In genomic region chr22:27517361-27517760, GRCh38 we compare ENCODE assay signal across 29 cellular contexts.
"Had no signal": no experiment of that assay in that cellular context is flagged by ENCODE, and none has a peak within 500 bp of the region (broad histone marks: within the 10 kb centered on the region; RNA-seq: fewer than 3 reads in every experiment).

No MANE protein-coding gene starts in this region.

- H3K36me3 Mint-ChIP-seq: naive thymus-derived CD4-positive, alpha-beta T cell; natural killer cell treated with Interleukin-12 subunit alpha and Interleukin-12 subunit beta and Interleukin-15 and Interleukin-18, amount 100 ng/mL, for 72 hours; stimulated activated naive B cell treated with anti-CD40 and anti-IgM and Interleukin-4, amounts not matched to agents 10 μg/mL and 1 μg/mL and 100 μg/mL, for 72 hours had no signal

- H3K79me2 ChIP-seq: hepatocyte had no signal

- H3K4me2 ChIP-seq: hepatocyte had no signal

- H3K36me3 ChIP-seq: left ventricle myocardium inferior, pancreas, prostate gland, stomach, suprapubic skin, thoracic aorta, tibial artery, upper lobe of right lung, uterus had no signal

- H3K4me1 Mint-ChIP-seq: naive thymus-derived CD4-positive, alpha-beta T cell; stimulated activated naive B cell treated with anti-CD40 and anti-IgM and Interleukin-4, amounts not matched to agents 10 μg/mL and 1 μg/mL and 100 μg/mL, for 72 hours had no signal

- H2AFZ ChIP-seq: hepatocyte had no signal

- H3K4me3 Mint-ChIP-seq: naive thymus-derived CD4-positive, alpha-beta T cell; natural killer cell treated with Interleukin-12 subunit alpha and Interleukin-12 subunit beta and Interleukin-15 and Interleukin-18, amount 100 ng/mL, for 72 hours; stimulated activated naive B cell treated with anti-CD40 and anti-IgM and Interleukin-4, amounts not matched to agents 10 μg/mL and 1 μg/mL and 100 μg/mL, for 72 hours had no signal

- H3K27ac Mint-ChIP-seq: naive thymus-derived CD4-positive, alpha-beta T cell; natural killer cell treated with Interleukin-12 subunit alpha and Interleukin-12 subunit beta and Interleukin-15 and Interleukin-18, amount 100 ng/mL, for 72 hours; stimulated activated naive B cell treated with anti-CD40 and anti-IgM and Interleukin-4, amounts not matched to agents 10 μg/mL and 1 μg/mL and 100 μg/mL, for 72 hours had no signal

- H3K27me3 ChIP-seq: hepatocyte, pancreas, stomach, suprapubic skin, tibial artery, upper lobe of right lung, uterus had no signal

- DNase-seq: islet precursor cell; left ventricle myocardium inferior; mesendoderm; midbrain; mucosa of descending colon; naive thymus-derived CD4-positive, alpha-beta T cell; nucleus accumbens; pancreas; retina; right cardiac atrium; stimulated activated CD4-positive, alpha-beta T cell treated with anti-CD3 and anti-CD28 coated beads, Interleukin-12 subunit alpha, Interleukin-12 subunit beta, amount 100 ng/mL, for 4 hours; stimulated activated CD4-positive, alpha-beta T cell treated with anti-CD3 and anti-CD28 coated beads, Interleukin-15, amount 100 ng/mL, for 24 hours; stimulated activated CD4-positive, alpha-beta T cell treated with anti-CD3 and anti-CD28 coated beads, Interleukin-2, amount 100 ng/mL, for 24 hours; stimulated activated CD4-positive, alpha-beta T cell treated with anti-CD3 and anti-CD28 coated beads, Interleukin-4, amount 100 ng/mL, for 1 hour; stimulated activated naive B cell treated with anti-CD40 and anti-IgM and Interleukin-4, amounts not matched to agents 10 μg/mL and 1 μg/mL and 100 μg/mL, for 72 hours; stimulated activated naive CD8-positive, alpha-beta T cell treated with anti-CD3 and anti-CD28 coated beads, Interleukin-15, Interleukin-2, amounts not matched to agents 100 U/mL and 50 U/mL, for 24 hours; stomach; tibial artery; trophoblast cell; upper lobe of right lung; uterus had no signal

- H3K9me3 Mint-ChIP-seq: natural killer cell treated with Interleukin-12 subunit alpha and Interleukin-12 subunit beta and Interleukin-15 and Interleukin-18, amount 100 ng/mL, for 72 hours; stimulated activated naive B cell treated with anti-CD40 and anti-IgM and Interleukin-4, amounts not matched to agents 10 μg/mL and 1 μg/mL and 100 μg/mL, for 72 hours had no signal

- FAIRE-seq: pancreas had no signal

- H3K27ac ChIP-seq: hepatocyte, left ventricle myocardium inferior, pancreas, prostate gland, skin epidermis, stomach, suprapubic skin, thoracic aorta, tibial artery, upper lobe of right lung, uterus had no signal

- H3K9me3 ChIP-seq: mucosa of descending colon, pancreas, prostate gland, stomach, suprapubic skin, thoracic aorta, tibial artery, upper lobe of right lung, uterus had no signal

- ATAC-seq: mucosa of descending colon; naive thymus-derived CD4-positive, alpha-beta T cell; natural killer cell treated with Interleukin-12 subunit alpha and Interleukin-12 subunit beta and Interleukin-15 and Interleukin-18, amount 100 ng/mL, for 72 hours; pancreas; right cardiac atrium; sciatic nerve; stimulated activated naive B cell treated with anti-CD40 and anti-IgM and Interleukin-4, amounts not matched to agents 10 μg/mL and 1 μg/mL and 100 μg/mL, for 72 hours; stimulated activated naive CD8-positive, alpha-beta T cell treated with anti-CD3 and anti-CD28 coated beads, Interleukin-15, Interleukin-2, amounts not matched to agents 100 U/mL and 50 U/mL, for 24 hours; upper lobe of right lung had no signal

- H3K4me1 ChIP-seq: prostate gland, upper lobe of right lung, uterus had no signal

- H3K4me3 ChIP-seq: hepatocyte, left ventricle myocardium inferior, lung, mucosa of descending colon, pancreas, prostate gland, skin epidermis, stomach, suprapubic skin, thoracic aorta, tibial artery, upper lobe of right lung, uterus had no signal

- H3K27me3 Mint-ChIP-seq: stimulated activated naive B cell treated with anti-CD40 and anti-IgM and Interleukin-4, amounts not matched to agents 10 μg/mL and 1 μg/mL and 100 μg/mL, for 72 hours had no signal
